ENCODE assay signal across 37 cellular contexts in genomic region chr5:82760856-82761255, GRCh38.
"Had no signal": no experiment of that assay in that cellular context is flagged by ENCODE, and none has a peak within 500 bp of the region (broad histone marks: within the 10 kb centered on the region; RNA-seq: fewer than 3 reads in every experiment).

No MANE protein-coding gene starts in this region.

- H3K4me3 Mint-ChIP-seq: activated naive CD4-positive, alpha-beta T cell treated with anti-CD3 and anti-CD28 coated beads for 36 hours; activated naive CD4-positive, alpha-beta T cell treated with anti-CD3 and anti-CD28 coated beads, Interleukin-2, amount 10 ng/mL, durations not matched to agents 7 days and 5 days; activated naive CD4-positive, alpha-beta T cell treated with anti-CD3 and anti-CD28 coated beads, Interleukin-2, amount 50 U/mL, for 24 hours; activated naive CD8-positive, alpha-beta T cell; activated naive CD8-positive, alpha-beta T cell treated with anti-CD3 and anti-CD28 coated beads for 36 hours; activated naive CD8-positive, alpha-beta T cell treated with anti-CD3 and anti-CD28 coated beads, Interleukin-2, amount 10 ng/mL, durations not matched to agents 7 days and 5 days; activated naive CD8-positive, alpha-beta T cell treated with anti-CD3 and anti-CD28 coated beads, Interleukin-2, amount 50 U/mL, for 24 hours; activated T-cell treated with anti-CD3 and anti-CD28 coated beads, Interleukin-2, amount 50 U/mL, for 24 hours; activated T-cell treated with anti-CD3 and anti-CD28 coated beads, Interleukin-2, amount 50 U/mL, for 4 hours; activated T-cell treated with anti-CD3 and anti-CD28 coated beads, Interleukin-2, amount 50 U/mL, for 72 hours; activated T-helper 1 cell treated with anti-CD3 and anti-CD28 coated beads, Interleukin-12 subunit alpha, Interleukin-12 subunit beta, Interleukin-2, Interleukin-4 antibody, amounts not matched to agents 30 ng/mL and 10 ng/mL and 1 ng/mL, durations not matched to agents 14 hours and 24 hours and 36 hours; activated T-helper 17 cell treated with anti-CD3 and anti-CD28 coated beads, Interleukin-2, amount 50 U/mL, for 72 hours; brain; central memory CD8-positive, alpha-beta T cell had no signal

- H3K9me3 Mint-ChIP-seq: activated naive CD4-positive, alpha-beta T cell treated with anti-CD3 and anti-CD28 coated beads for 36 hours; activated naive CD4-positive, alpha-beta T cell treated with anti-CD3 and anti-CD28 coated beads, Interleukin-2, amount 10 ng/mL, durations not matched to agents 7 days and 5 days; activated naive CD4-positive, alpha-beta T cell treated with anti-CD3 and anti-CD28 coated beads, Interleukin-2, amount 50 U/mL, for 24 hours; activated naive CD4-positive, alpha-beta T cell treated with anti-CD3 and anti-CD28 coated beads, Interleukin-2, amount 50 U/mL, for 72 hours; activated naive CD8-positive, alpha-beta T cell treated with anti-CD3 and anti-CD28 coated beads for 36 hours; activated naive CD8-positive, alpha-beta T cell treated with anti-CD3 and anti-CD28 coated beads, Interleukin-2, amount 10 ng/mL, durations not matched to agents 7 days and 5 days; activated naive CD8-positive, alpha-beta T cell treated with anti-CD3 and anti-CD28 coated beads, Interleukin-2, amount 50 U/mL, for 24 hours; activated T-cell treated with anti-CD3 and anti-CD28 coated beads, Interleukin-2, amount 50 U/mL, for 24 hours; activated T-cell treated with anti-CD3 and anti-CD28 coated beads, Interleukin-2, amount 50 U/mL, for 4 hours; activated T-cell treated with anti-CD3 and anti-CD28 coated beads, Interleukin-2, amount 50 U/mL, for 72 hours; activated T-helper 1 cell treated with anti-CD3 and anti-CD28 coated beads, Interleukin-12 subunit alpha, Interleukin-12 subunit beta, Interleukin-2, Interleukin-4 antibody, amounts not matched to agents 30 ng/mL and 10 ng/mL and 1 ng/mL, durations not matched to agents 14 hours and 24 hours and 36 hours; activated T-helper 17 cell treated with anti-CD3 and anti-CD28 coated beads, Interleukin-2, amount 50 U/mL, for 72 hours; activated T-helper 2 cell treated with anti-CD3 and anti-CD28 coated beads, Interferon-gamma antibody, Interleukin-2, Interleukin-4, amounts not matched to agents 10 μg/mL and 5 μg/mL and 100 μg/mL, durations not matched to agents 14 hours and 24 hours and 36 hours; central memory CD8-positive, alpha-beta T cell had no signal

- DNase-seq: activated effector memory CD4-positive, alpha-beta T cell treated with anti-CD3 and anti-CD28 coated beads, Interleukin-2, amount 50 U/mL, for 16 hours; activated effector memory CD4-positive, alpha-beta T cell treated with Interleukin-2 at 50 U/mL for 16 hours; activated gamma-delta T cell; activated gamma-delta T cell treated with Interleukin-2 at 50 U/mL for 16 hours; activated naive CD4-positive, alpha-beta T cell; activated naive CD4-positive, alpha-beta T cell treated with anti-CD3 and anti-CD28 coated beads for 36 hours; activated naive CD4-positive, alpha-beta T cell treated with anti-CD3 and anti-CD28 coated beads, Interleukin-2, amount 10 ng/mL, durations not matched to agents 7 days and 5 days; activated naive CD4-positive, alpha-beta T cell treated with anti-CD3 and anti-CD28 coated beads, Interleukin-2, amount 50 U/mL, for 16 hours; activated naive CD4-positive, alpha-beta T cell treated with Interleukin-2 at 50 U/mL for 16 hours; activated naive CD8-positive, alpha-beta T cell treated with anti-CD3 and anti-CD28 coated beads for 36 hours; activated naive CD8-positive, alpha-beta T cell treated with anti-CD3 and anti-CD28 coated beads, Interleukin-2, amount 10 ng/mL, durations not matched to agents 7 days and 5 days; activated naive CD8-positive, alpha-beta T cell treated with anti-CD3 and anti-CD28 coated beads, Interleukin-2, amount 50 U/mL, for 24 hours; activated T-cell treated with anti-CD3 and anti-CD28 coated beads, Interleukin-2, amount 50 U/mL, for 24 hours; activated T-cell treated with anti-CD3 and anti-CD28 coated beads, Interleukin-2, amount 50 U/mL, for 4 hours; activated T-cell treated with anti-CD3 and anti-CD28 coated beads, Interleukin-2, amount 50 U/mL, for 48 hours; activated T-cell treated with anti-CD3 and anti-CD28 coated beads, Interleukin-2, amount 50 U/mL, for 72 hours; adrenal gland; amniotic stem cell; amygdala; anterior cingulate cortex; aorta; body of pancreas; brain microvascular endothelial cell; caudate nucleus; central memory CD4-positive, alpha-beta T cell; cerebellar nuclear complex had no signal

- H3K36me3 Mint-ChIP-seq: activated naive CD4-positive, alpha-beta T cell treated with anti-CD3 and anti-CD28 coated beads, Interleukin-2, amount 10 ng/mL, durations not matched to agents 7 days and 5 days; activated naive CD4-positive, alpha-beta T cell treated with anti-CD3 and anti-CD28 coated beads, Interleukin-2, amount 50 U/mL, for 24 hours; activated naive CD4-positive, alpha-beta T cell treated with anti-CD3 and anti-CD28 coated beads, Interleukin-2, amount 50 U/mL, for 72 hours; activated naive CD8-positive, alpha-beta T cell; activated naive CD8-positive, alpha-beta T cell treated with anti-CD3 and anti-CD28 coated beads for 36 hours had no signal

- H3K27me3 Mint-ChIP-seq: activated naive CD8-positive, alpha-beta T cell; activated naive CD8-positive, alpha-beta T cell treated with anti-CD3 and anti-CD28 coated beads for 36 hours; activated naive CD8-positive, alpha-beta T cell treated with anti-CD3 and anti-CD28 coated beads, Interleukin-2, amount 50 U/mL, for 24 hours; activated T-cell treated with anti-CD3 and anti-CD28 coated beads, Interleukin-2, amount 50 U/mL, for 24 hours; activated T-helper 17 cell treated with anti-CD3 and anti-CD28 coated beads, Interleukin-2, amount 50 U/mL, for 72 hours; central memory CD8-positive, alpha-beta T cell had no signal

- H3K4me3 ChIP-seq: adrenal gland, ascending aorta, body of pancreas, breast epithelium, cardiac muscle cell had no signal

- H3K4me1 Mint-ChIP-seq: activated naive CD4-positive, alpha-beta T cell treated with anti-CD3 and anti-CD28 coated beads, Interleukin-2, amount 10 ng/mL, durations not matched to agents 7 days and 5 days; activated naive CD4-positive, alpha-beta T cell treated with anti-CD3 and anti-CD28 coated beads, Interleukin-2, amount 50 U/mL, for 24 hours; activated naive CD8-positive, alpha-beta T cell treated with anti-CD3 and anti-CD28 coated beads for 36 hours; activated naive CD8-positive, alpha-beta T cell treated with anti-CD3 and anti-CD28 coated beads, Interleukin-2, amount 10 ng/mL, durations not matched to agents 7 days and 5 days; activated naive CD8-positive, alpha-beta T cell treated with anti-CD3 and anti-CD28 coated beads, Interleukin-2, amount 50 U/mL, for 24 hours; activated T-helper 17 cell treated with anti-CD3 and anti-CD28 coated beads, Interleukin-2, amount 50 U/mL, for 72 hours; central memory CD8-positive, alpha-beta T cell had no signal

- H3K36me3 ChIP-seq: adrenal gland, ascending aorta, brain microvascular endothelial cell, breast epithelium, cardiac muscle cell had no signal

- H3K27me3 ChIP-seq: adrenal gland, ascending aorta, body of pancreas, brain microvascular endothelial cell, breast epithelium, cardiac muscle cell had no signal

- H3K27ac Mint-ChIP-seq: activated naive CD4-positive, alpha-beta T cell treated with anti-CD3 and anti-CD28 coated beads for 36 hours; activated naive CD4-positive, alpha-beta T cell treated with anti-CD3 and anti-CD28 coated beads, Interleukin-2, amount 10 ng/mL, durations not matched to agents 7 days and 5 days; activated naive CD4-positive, alpha-beta T cell treated with anti-CD3 and anti-CD28 coated beads, Interleukin-2, amount 50 U/mL, for 72 hours; activated naive CD8-positive, alpha-beta T cell; activated naive CD8-positive, alpha-beta T cell treated with anti-CD3 and anti-CD28 coated beads for 36 hours; activated naive CD8-positive, alpha-beta T cell treated with anti-CD3 and anti-CD28 coated beads, Interleukin-2, amount 10 ng/mL, durations not matched to agents 7 days and 5 days; activated naive CD8-positive, alpha-beta T cell treated with anti-CD3 and anti-CD28 coated beads, Interleukin-2, amount 50 U/mL, for 24 hours; activated T-cell treated with anti-CD3 and anti-CD28 coated beads, Interleukin-2, amount 50 U/mL, for 24 hours; activated T-cell treated with anti-CD3 and anti-CD28 coated beads, Interleukin-2, amount 50 U/mL, for 72 hours; activated T-helper 1 cell treated with anti-CD3 and anti-CD28 coated beads, Interleukin-12 subunit alpha, Interleukin-12 subunit beta, Interleukin-2, Interleukin-4 antibody, amounts not matched to agents 30 ng/mL and 10 ng/mL and 1 ng/mL, durations not matched to agents 14 hours and 24 hours and 36 hours; activated T-helper 17 cell treated with anti-CD3 and anti-CD28 coated beads, Interleukin-2, amount 50 U/mL, for 72 hours; activated T-helper 2 cell treated with anti-CD3 and anti-CD28 coated beads, Interferon-gamma antibody, Interleukin-2, Interleukin-4, amounts not matched to agents 10 μg/mL and 5 μg/mL and 100 μg/mL, durations not matched to agents 14 hours and 24 hours and 36 hours; brain had no signal
